Comparison of ENCODE assay signal across 8 cellular contexts in the genomic region with DNA sequence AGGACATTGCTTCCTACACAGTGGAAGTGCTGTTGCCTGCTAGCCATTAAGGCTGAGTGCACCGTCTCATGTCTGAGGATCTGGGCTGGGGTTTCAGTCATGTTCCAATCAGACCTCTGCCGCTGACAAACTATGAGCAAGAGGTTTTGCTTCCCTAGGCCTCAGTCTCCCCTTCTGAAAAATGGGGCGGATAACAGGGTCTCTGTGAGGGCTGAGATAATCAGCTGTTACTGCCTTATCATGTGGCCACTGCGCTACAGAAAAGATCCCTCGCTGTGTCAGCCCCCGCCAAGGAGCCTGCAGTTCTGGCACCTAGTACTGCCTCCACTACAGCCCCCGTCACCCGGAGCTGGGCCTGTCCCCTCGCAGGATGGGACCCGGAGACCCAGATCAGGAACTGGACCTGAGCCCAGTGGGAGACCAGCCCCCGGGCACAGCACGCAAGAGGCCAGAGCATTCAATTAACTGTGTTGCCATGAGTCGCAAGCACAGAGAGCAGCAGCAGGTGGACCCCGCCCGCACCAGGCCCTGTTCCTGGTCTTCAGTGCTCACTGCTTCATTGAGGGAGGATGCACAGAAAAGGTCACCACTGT. TPM values are rescaled to one million over a fixed set of nuclear protein-coding genes. Genes with fewer than 3 reads are reported as not detected.
DNase-seq lines count a peak whose midpoint lies in the region; ATAC-seq and TF ChIP-seq lines count a peak whose summit lies in the region.

No MANE protein-coding gene starts in this region.

- no peaks in the 10 kb centered on the region for H3K27me3 ChIP-seq in rectal smooth muscle tissue (ENCODE audit: control insufficient read depth, insufficient read depth, low read length)

- H3K36me3 ChIP-seq in ES-I3 (ENCODE audit: insufficient read depth, low read length), result no peaks in the 10 kb centered on the region
- peaks cover 3% of the 10 kb centered on the region for H3K36me3 ChIP-seq in rectal smooth muscle tissue (ENCODE audit: control insufficient read depth, insufficient read depth, low read length)

- no peaks in the 10 kb centered on the region for H3K9me3 ChIP-seq in ES-I3 (ENCODE audit: control insufficient read depth, insufficient read depth, low read length)

- TF ChIP-seq CTCF in RWPE1 (conservative IDR thresholded peaks at IDR 0.05; ENCODE audit: low read depth) (no peak), fibroblast of the aortic adventitia (IDR thresholded peaks at IDR 0.05; ENCODE audit: insufficient read depth, low read length) (no peak)

- H3K4me3 ChIP-seq in fibroblast of the aortic adventitia (ENCODE audit: low read depth, low read length), result peak overlapping the region; percentile 66
- H3K4me3 ChIP-seq in rectal smooth muscle tissue (ENCODE audit: low read length), result peak overlapping the region; percentile 76

- H3K9ac ChIP-seq in ES-I3 (ENCODE audit: low read depth, low read length), result peak overlapping the region; percentile 59
- peak overlapping the region; percentile 46 for H3K9ac ChIP-seq in rectal smooth muscle tissue (ENCODE audit: low read length)

- peak overlapping the region; percentile 96 for H3K27ac ChIP-seq in RWPE1
- peak overlapping the region; percentile 94 for H3K27ac ChIP-seq in rectal smooth muscle tissue (ENCODE audit: low read depth, low read length)

- ATAC-seq in HG02973 (IDR thresholded peaks at IDR 0.05; ENCODE audit: unreplicated experiment) (no peak), HG03039 (IDR thresholded peaks at IDR 0.05; ENCODE audit: unreplicated experiment) (no peak)

- POLR2A ChIA-PET in RWPE1 (lab: Yijun Ruan, JAX; ENCODE audit: low non-redundant PET), result interaction anchor here (0.6 kb wide), 1 partner anchor 723 kb away, joined by 3 read pairs; no protein-coding TSS in a partner anchor

- CTCF ChIA-PET in RWPE1 (lab: Yijun Ruan, JAX), result interaction anchor here (0.5 kb wide), 1 partner anchor 152 kb away, joined by 3 read pairs; no protein-coding TSS in a partner anchor

- no peak for DNase-seq in RWPE1 (ENCODE audit: low spot score)
- no peak for DNase-seq in fibroblast of the aortic adventitia (ENCODE audit: low read depth)
- DNase-seq in NCI-H526 (lab: John Stamatoyannopoulos, UW), result no peak
- no peak for DNase-seq in NCI-H446 (lab: John Stamatoyannopoulos, UW)

- H3K4me1 ChIP-seq in ES-I3 (ENCODE audit: insufficient read depth, low read length) (no peaks in the 10 kb centered on the region; the same call in 1 of the 2 replicates), rectal smooth muscle tissue (ENCODE audit: control insufficient read depth, insufficient read depth, low read length) (peaks cover 11% of the 10 kb centered on the region)

RNA-seq across cellular contexts. Expression of gene PNKP, which starts 3.0 kb away (rescaled TPM):
- 42.3 and 58.3 TPM in 2 replicates for total RNA-seq in fibroblast of the aortic adventitia (ENCODE audit: low replicate concordance)

RNA-seq across cellular contexts. Expression of gene AKT1S1, which starts 6.8 kb away (rescaled TPM):
- 14.4 and 20.6 TPM in 2 replicates for total RNA-seq in fibroblast of the aortic adventitia (ENCODE audit: low replicate concordance)

RNA-seq across cellular contexts. Expression of gene TBC1D17, which starts 7.1 kb away (rescaled TPM):
- 16.3 and 17.1 TPM in 2 replicates for total RNA-seq in fibroblast of the aortic adventitia (ENCODE audit: low replicate concordance)

RNA-seq across cellular contexts. Expression of gene PTOV1, which starts 19.4 kb away (rescaled TPM):
- total RNA-seq in fibroblast of the aortic adventitia (ENCODE audit: low replicate concordance), result 46.2 and 51.2 TPM in 2 replicates

RNA-seq across cellular contexts. Expression of gene IL4I1, which starts 26.3 kb away (rescaled TPM):
- total RNA-seq in fibroblast of the aortic adventitia (ENCODE audit: low replicate concordance), result 1.1 TPM in 1 of 2 replicates, not detected in the other
